Comparison of ENCODE assay signal across 8 cellular contexts in the genomic region with DNA sequence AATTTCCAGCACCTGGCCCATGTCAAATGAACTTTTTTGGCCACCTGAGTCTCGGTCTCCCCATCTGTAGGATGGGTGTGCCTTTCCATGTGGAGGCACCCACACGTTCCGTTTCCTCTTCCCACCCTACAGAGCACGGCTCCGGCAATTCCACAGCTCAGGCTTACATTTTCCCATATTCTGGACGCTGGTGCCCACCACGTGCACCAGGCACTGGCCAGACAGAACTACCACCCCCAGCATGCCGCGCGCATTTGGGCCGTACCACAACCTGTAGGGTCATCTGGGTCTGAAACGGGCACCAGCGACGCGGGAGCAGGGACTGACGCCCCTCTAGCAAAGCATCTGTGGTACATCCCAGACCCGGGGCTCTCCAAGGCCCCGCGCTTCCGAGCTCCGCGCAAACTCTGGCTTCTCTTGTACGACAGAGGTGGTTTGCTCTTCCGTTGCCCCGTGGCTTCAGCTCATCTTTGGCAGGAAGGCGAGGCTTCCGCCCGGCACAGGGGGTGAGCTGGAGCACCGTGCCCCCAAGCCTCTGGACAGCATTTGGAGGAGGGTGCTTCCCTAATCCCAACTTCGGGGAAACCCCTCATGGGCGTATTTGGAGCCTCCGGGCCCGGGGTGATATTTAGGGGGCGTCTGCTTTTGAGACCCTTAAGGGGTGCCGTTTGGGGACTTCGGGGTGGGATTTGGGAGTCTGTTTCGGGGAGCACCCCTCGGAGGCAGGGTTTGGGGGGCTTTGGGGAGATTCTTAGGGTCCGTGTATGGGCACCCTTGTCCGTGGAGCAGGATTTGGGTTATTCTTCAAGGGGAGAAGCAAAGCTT. TPM values are rescaled to one million over a fixed set of nuclear protein-coding genes. Genes with fewer than 3 reads are reported as not detected.
DNase-seq lines count a peak whose midpoint lies in the region; ATAC-seq and TF ChIP-seq lines count a peak whose summit lies in the region.

No MANE protein-coding gene starts in this region.

- DNase-seq in AG20443 (ENCODE audit: low spot score) (peak; percentile 90), NCI-H510A (lab: John Stamatoyannopoulos, UW) (peak; percentile 78), chondrocyte (ENCODE audit: low spot score) (peak; percentile 95), kidney tubule cell (ENCODE audit: low spot score) (peak; percentile 90)
- DNase-seq in activated CD4-positive, alpha-beta T cell treated with anti-CD3 and anti-CD28 coated beads for 1 hour, result peak; percentile 64
- peak; percentile 50 to 73 (median 59) for DNase-seq in stimulated activated CD4-positive, alpha-beta T cell treated with anti-CD3 and anti-CD28 coated beads, Interleukin-1b, Interleukin-23, amount 100 ng/mL, for 24 hours (ENCODE audit: low read depth in 4 of 4, low spot score in 1 of 4)

- peaks cover 39% of the 10 kb centered on the region for H3K4me1 Mint-ChIP-seq in chondrocyte (ENCODE audit: low read depth)

- ATAC-seq in GM19043 (IDR thresholded peaks at IDR 0.05; ENCODE audit: low read depth, unreplicated experiment), result peak; percentile 58
- ATAC-seq in HG03354 (IDR thresholded peaks at IDR 0.05; ENCODE audit: poor library complexity, severe bottlenecking, unreplicated experiment), result peak; percentile 47

- TF ChIP-seq CTCF in chondrocyte (IDR thresholded peaks at IDR 0.05), result no peak

- peak overlapping the region; percentile 87 for H3K27ac Mint-ChIP-seq in chondrocyte (ENCODE audit: unreplicated experiment)

- peaks cover 2% of the 10 kb centered on the region for H3K36me3 Mint-ChIP-seq in chondrocyte (ENCODE audit: low read depth)

- H3K9me3 Mint-ChIP-seq in chondrocyte (ENCODE audit: low read depth), result no peaks in the 10 kb centered on the region

- H3K27me3 Mint-ChIP-seq in chondrocyte (ENCODE audit: low read depth), result no peaks in the 10 kb centered on the region

- H3K4me3 Mint-ChIP-seq in chondrocyte (ENCODE audit: unreplicated experiment), result peak overlapping the region; percentile 90

RNA-seq across cellular contexts. Expression of a gene that starts 3.0 kb away (rescaled TPM):
- total RNA-seq in chondrocyte, result 299 to 312 TPM (median 311 TPM) in 3 replicates

RNA-seq across cellular contexts. Expression of a gene that starts 27.8 kb away (rescaled TPM):
- total RNA-seq in chondrocyte, result 172 to 183 TPM (median 179 TPM) in 3 replicates

RNA-seq across cellular contexts. Expression of a gene that starts 42.2 kb away (rescaled TPM):
- total RNA-seq in chondrocyte, result 151 to 189 TPM (median 157 TPM) in 3 replicates

RNA-seq across cellular contexts. Expression of a gene that starts 45.6 kb away (rescaled TPM):
- 29.0 to 36.3 TPM (median 29.6 TPM) in 3 replicates for total RNA-seq in chondrocyte

RNA-seq across cellular contexts. Expression of a gene that starts 46.2 kb away (rescaled TPM):
- total RNA-seq in chondrocyte, result 60.7 to 65.4 TPM (median 60.8 TPM) in 3 replicates

Comparison
In these comparisons a context has a peak if more than half of its experiments do, and no peak if none do; other contexts are left out.
1. Peak in every context shown above with its lines: DNase-seq and ATAC-seq.